ENCODE assay signal across 9 cellular contexts in the genomic region with DNA sequence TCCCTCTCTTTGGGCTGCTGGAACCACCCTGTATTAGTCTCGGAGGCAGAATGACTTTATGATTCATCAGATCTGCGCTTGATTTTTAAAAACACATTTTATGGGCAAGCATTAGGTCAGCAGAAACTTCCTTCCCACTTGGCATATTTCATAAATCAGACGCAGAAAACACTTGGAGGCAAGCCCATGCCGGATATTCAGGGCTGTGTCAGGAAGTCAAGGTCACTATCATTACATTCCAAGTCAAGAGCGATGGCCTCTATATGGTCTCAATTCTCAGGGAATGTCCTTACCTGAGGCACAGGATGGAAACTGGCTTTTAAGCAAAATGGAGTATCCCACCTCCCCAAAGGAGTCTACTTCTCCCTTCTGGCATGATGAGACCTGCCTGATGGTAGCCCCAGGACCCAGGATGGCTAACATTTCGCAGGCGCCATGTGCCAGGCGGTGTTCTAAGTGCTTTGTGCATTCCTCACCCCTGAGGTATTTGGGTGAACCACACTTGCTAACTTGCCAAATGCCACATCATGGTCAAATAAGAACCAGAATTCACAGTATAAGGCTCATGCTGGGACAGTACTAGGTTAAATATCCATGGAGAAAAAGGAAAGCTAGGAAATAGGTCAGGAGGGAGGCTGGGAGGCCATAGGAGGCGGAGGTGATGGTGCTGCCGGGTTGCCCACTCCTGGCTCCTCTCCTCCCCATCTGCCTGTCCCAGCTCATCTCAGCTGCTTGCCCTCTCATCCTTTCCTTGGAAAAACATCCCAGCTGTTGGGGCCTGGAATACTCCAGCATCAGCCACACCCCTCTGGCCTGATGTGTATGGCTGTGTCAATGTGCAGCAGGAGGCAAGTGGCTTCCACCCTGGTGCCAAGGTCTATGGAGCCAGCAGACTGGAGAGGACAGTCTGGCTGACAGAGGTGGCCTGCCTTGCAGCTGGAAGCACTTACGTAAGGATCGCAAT. TPM values are rescaled to one million over a fixed set of nuclear protein-coding genes. Genes with fewer than 3 reads are reported as not detected.
DNase-seq lines count a peak whose midpoint lies in the region; ATAC-seq and TF ChIP-seq lines count a peak whose summit lies in the region.
"Had no signal": no experiment of that assay in that cellular context is flagged by ENCODE, and none has a peak within 500 bp of the region (broad histone marks: within the 10 kb centered on the region; RNA-seq: fewer than 3 reads in every experiment).

No MANE protein-coding gene starts in this region.

- no peaks in the 10 kb centered on the region for H3K9me3 Mint-ChIP-seq in type B pancreatic cell

- DNase-seq in HFF-Myc (ENCODE audit: extremely low read depth, low read depth) (peak; percentile 97), SW 1271 (lab: John Stamatoyannopoulos, UW) (peak; percentile 30 to 66), foreskin keratinocyte (peak; percentile 97 to 99), type B pancreatic cell (ENCODE audit: extremely low spot score, unreplicated experiment) (no peak), NCI-H2107 treated with DMSO at 0.1 percent for 48 hours (lab: John Stamatoyannopoulos, UW; ENCODE audit: unreplicated experiment) (no peak)
- no peak for DNase-seq in stimulated activated CD4-positive, alpha-beta T cell treated with anti-CD3 and anti-CD28 coated beads, Interleukin-12 subunit alpha, Interleukin-12 subunit beta, amount 100 ng/mL, for 4 hours
- DNase-seq: immature natural killer cell had no signal

- H3K4me1 ChIP-seq in foreskin keratinocyte (peaks cover 31% of the 10 kb centered on the region), skeletal muscle tissue (ENCODE audit: control insufficient read depth in 3 of 3, insufficient read depth in 3 of 3, low read length in 3 of 3) (peaks cover 12 to 17% (median 14%) of the 10 kb centered on the region in 3 donors)

- peak overlapping the region; percentile 76 for H3K27ac ChIP-seq in foreskin keratinocyte
- H3K27ac ChIP-seq in skeletal muscle tissue (ENCODE audit: low read depth, low read length): peak overlapping the region; percentile 24

- no peaks in the 10 kb centered on the region for H3K36me3 Mint-ChIP-seq in type B pancreatic cell

- ATAC-seq in foreskin keratinocyte (peak; percentile 87), HG03432 (IDR thresholded peaks at IDR 0.05; ENCODE audit: unreplicated experiment) (no peak)

- no peak overlapping the region for H3K4me3 Mint-ChIP-seq in type B pancreatic cell
- H3K4me3 Mint-ChIP-seq: immature natural killer cell had no signal

- H3K27ac Mint-ChIP-seq in type B pancreatic cell: no peak overlapping the region
- H3K27ac Mint-ChIP-seq: immature natural killer cell had no signal

- H3K4me3 ChIP-seq in HFF-Myc (replicated peaks; ENCODE audit: low read depth, low read length): no peak overlapping the region
- H3K4me3 ChIP-seq in skeletal muscle tissue (ENCODE audit: low read length in 3 of 3): peak overlapping the region in 1 of 3 donors; percentile 7

- no peak for TF ChIP-seq CTCF in HFF-Myc (IDR thresholded peaks at IDR 0.05; ENCODE audit: low read depth, low read length, missing control alignments)
- TF ChIP-seq CTCF in foreskin keratinocyte (conservative IDR thresholded peaks at IDR 0.05): no peak
- TF ChIP-seq CTCF in type B pancreatic cell (conservative IDR thresholded peaks at IDR 0.05): no peak

- H3K9me3 ChIP-seq in skeletal muscle tissue (ENCODE audit: control insufficient read depth in 3 of 3, low read length in 3 of 3): peaks cover 0 to 3% (median 0%) of the 10 kb centered on the region in 3 donors

- peaks cover 5% of the 10 kb centered on the region for H3K4me1 Mint-ChIP-seq in type B pancreatic cell (ENCODE audit: unreplicated experiment)
- H3K4me1 Mint-ChIP-seq: immature natural killer cell had no signal

- H3K27me3 ChIP-seq in foreskin keratinocyte (no peaks in the 10 kb centered on the region), skeletal muscle tissue (ENCODE audit: control insufficient read depth in 3 of 3, insufficient read depth in 3 of 3, low read length in 3 of 3) (peaks cover 0 to 4% (median 0%) of the 10 kb centered on the region in 3 donors)

- H3K27me3 Mint-ChIP-seq in type B pancreatic cell: no peaks in the 10 kb centered on the region

- H3K36me3 ChIP-seq in skeletal muscle tissue (ENCODE audit: control insufficient read depth in 3 of 3, insufficient read depth in 3 of 3, low read length in 3 of 3): no peaks in the 10 kb centered on the region

- no peak overlapping the region for H3K9ac ChIP-seq in skeletal muscle tissue (ENCODE audit: low read depth in 1 of 3, low read length in 3 of 3)

RNA-seq across cellular contexts. Expression of a gene that starts 18.8 kb away (rescaled TPM):
- total RNA-seq in foreskin keratinocyte: 0.53 and 0.71 TPM in 2 replicates
- polyA plus RNA-seq in foreskin keratinocyte: 0.62 and 0.77 TPM in 2 replicates
- not detected for total RNA-seq in skeletal muscle tissue
- 0.81 TPM in 1 of 2 replicates, not detected in the other for total RNA-seq in type B pancreatic cell (ENCODE audit: low replicate concordance)
- polyA plus RNA-seq: immature natural killer cell had no signal

Comparison
In these comparisons a context has a peak if more than half of its experiments do, and no peak if none do; other contexts are left out.
1. DNase-seq: peak in HFF-Myc (single experiment), SW 1271 (2 of 2) and foreskin keratinocyte (2 of 2); none in stimulated activated CD4-positive, alpha-beta T cell treated with anti-CD3 and anti-CD28 coated beads, Interleukin-12 subunit alpha, Interleukin-12 subunit beta, amount 100 ng/mL, for 4 hours (single experiment), type B pancreatic cell (single experiment) and NCI-H2107 treated with DMSO at 0.1 percent for 48 hours (single experiment).